ENCODE assay signal across 18 cellular contexts in genomic region chr11:45818961-45819605, GRCh38.
"Had no signal": no experiment of that assay in that cellular context is flagged by ENCODE, and none has a peak within 500 bp of the region (broad histone marks: within the 10 kb centered on the region; RNA-seq: fewer than 3 reads in every experiment).

No MANE protein-coding gene starts in this region.

- H3K27ac ChIP-seq: body of pancreas, colonic mucosa, pancreas, sigmoid colon, tibial artery, uterus, VCaP had no signal

- H3K27ac Mint-ChIP-seq: activated CD8-positive, alpha-beta T cell treated with anti-CD3 and anti-CD28 coated beads for 36 hours; activated naive CD8-positive, alpha-beta T cell treated with anti-CD3 and anti-CD28 coated beads for 36 hours; naive thymus-derived CD8-positive, alpha-beta T cell had no signal

- H3K27me3 ChIP-seq: body of pancreas, colonic mucosa, pancreas, sigmoid colon, tibial artery, uterus had no signal

- H3K36me3 Mint-ChIP-seq: activated naive CD8-positive, alpha-beta T cell treated with anti-CD3 and anti-CD28 coated beads for 36 hours; naive thymus-derived CD8-positive, alpha-beta T cell had no signal

- H3K4me3 ChIP-seq: body of pancreas, colonic mucosa, lung, pancreas, sigmoid colon, tibial artery, uterus had no signal

- H3K4me3 Mint-ChIP-seq: activated CD8-positive, alpha-beta T cell treated with anti-CD3 and anti-CD28 coated beads for 36 hours; activated naive CD8-positive, alpha-beta T cell treated with anti-CD3 and anti-CD28 coated beads for 36 hours; naive thymus-derived CD8-positive, alpha-beta T cell had no signal

- FAIRE-seq: endometrium, islet of Langerhans, pancreas had no signal

- H3K4me1 Mint-ChIP-seq: activated naive CD8-positive, alpha-beta T cell treated with anti-CD3 and anti-CD28 coated beads for 36 hours had no signal

- H3K27me3 Mint-ChIP-seq: activated CD8-positive, alpha-beta T cell treated with anti-CD3 and anti-CD28 coated beads for 36 hours; activated naive CD8-positive, alpha-beta T cell treated with anti-CD3 and anti-CD28 coated beads for 36 hours had no signal

- H3K9me3 ChIP-seq: body of pancreas, colonic mucosa, pancreas, sigmoid colon, tibial artery, uterus had no signal

- H3K9me3 Mint-ChIP-seq: activated CD8-positive, alpha-beta T cell treated with anti-CD3 and anti-CD28 coated beads for 36 hours; activated naive CD8-positive, alpha-beta T cell treated with anti-CD3 and anti-CD28 coated beads for 36 hours had no signal

- H3K36me3 ChIP-seq: colonic mucosa, pancreas, sigmoid colon, tibial artery, uterus had no signal

- ATAC-seq: activated CD8-positive, alpha-beta T cell treated with anti-CD3 and anti-CD28 coated beads for 36 hours; body of pancreas; naive thymus-derived CD8-positive, alpha-beta T cell; pancreas had no signal

- H3K4me1 ChIP-seq: body of pancreas, colonic mucosa, pancreas, sigmoid colon, tibial artery, uterus had no signal

- DNase-seq: activated CD8-positive, alpha-beta memory T cell treated with anti-CD3 and anti-CD28 coated beads, Interleukin-2, amount 50 U/mL, for 4 hours; activated CD8-positive, alpha-beta T cell treated with anti-CD3 and anti-CD28 coated beads for 36 hours; activated naive CD8-positive, alpha-beta T cell treated with anti-CD3 and anti-CD28 coated beads for 36 hours; activated T-cell treated with anti-CD3 and anti-CD28 coated beads, Interleukin-2, amount 50 U/mL, for 48 hours; amygdala; body of pancreas; caudate nucleus; colonic mucosa; naive thymus-derived CD8-positive, alpha-beta T cell; pancreas; stimulated activated CD4-positive, alpha-beta T cell treated with anti-CD3 and anti-CD28 coated beads, Interleukin-1b, Interleukin-23, amount 100 ng/mL, for 48 hours had no signal
